10 cellular contexts compared by ENCODE assay signal in the genomic region with DNA sequence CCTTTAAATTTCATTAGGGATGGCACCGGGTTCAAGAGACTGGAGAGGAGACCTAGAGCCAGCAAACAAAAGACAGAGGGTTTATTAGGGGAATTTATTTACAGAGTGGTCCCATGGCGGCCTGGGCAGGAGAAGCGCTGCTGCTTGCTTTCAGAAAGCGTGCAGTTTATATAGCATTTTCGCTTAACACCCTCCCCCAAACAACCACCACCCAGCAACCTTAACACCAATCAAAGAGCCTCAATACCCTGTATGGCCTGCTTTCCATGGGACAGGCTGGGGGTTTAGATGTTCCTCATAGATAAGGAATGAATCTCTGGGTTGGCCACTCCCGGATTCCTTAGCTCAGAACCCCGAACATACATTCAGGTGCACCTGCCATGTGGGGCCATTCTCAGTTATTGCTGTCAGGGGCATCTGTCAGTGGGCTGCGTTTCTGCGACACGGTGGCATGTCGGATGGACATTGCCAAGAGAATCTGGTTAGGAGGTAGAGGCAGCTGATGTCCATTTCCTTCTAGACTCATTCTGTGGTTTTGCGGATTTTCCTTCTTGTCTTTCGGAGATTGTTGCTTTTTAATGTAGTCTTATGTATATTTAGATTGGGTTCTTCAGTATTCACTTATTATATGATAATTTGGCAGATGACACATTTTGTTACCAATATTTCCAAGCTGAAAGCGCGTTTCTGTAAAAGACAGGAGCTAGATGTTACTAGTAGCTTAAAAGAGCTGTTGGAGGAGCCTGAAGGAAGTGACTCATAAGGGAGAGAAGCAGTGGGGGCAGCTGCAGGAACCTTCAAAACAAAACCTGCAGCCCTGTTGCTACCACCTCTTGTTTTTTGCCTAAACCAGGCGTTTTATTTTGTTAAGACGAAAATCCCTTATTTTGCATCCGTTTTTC. TPM values are rescaled to one million over a fixed set of nuclear protein-coding genes. Genes with fewer than 3 reads are reported as not detected.
DNase-seq lines count a peak whose midpoint lies in the region; ATAC-seq and TF ChIP-seq lines count a peak whose summit lies in the region.
"Had no signal": no experiment of that assay in that cellular context is flagged by ENCODE, and none has a peak within 500 bp of the region (broad histone marks: within the 10 kb centered on the region; RNA-seq: fewer than 3 reads in every experiment).

No MANE protein-coding gene starts in this region.

- TF ChIP-seq EP300 in stomach (IDR thresholded peaks at IDR 0.05), result no peak

- H3K9me3 ChIP-seq in adipocyte (ENCODE audit: control insufficient read depth, low read length) (no peaks in the 10 kb centered on the region), mesenchymal stem cell (ENCODE audit: control insufficient read depth, low read length) (no peaks in the 10 kb centered on the region), uterus (no peaks in the 10 kb centered on the region), stomach (no peaks in the 10 kb centered on the region)
- H3K9me3 ChIP-seq: neutrophil had no signal

- intact Hi-C loops in uterus (cut with DNase I; ENCODE audit: low total_unique reads) (no loop called here), stomach (cut with DNase I; ENCODE audit: low total_unique reads) (no loop called here)

- no peak overlapping the region for H3K4me3 ChIP-seq in adipocyte (ENCODE audit: low read length)
- H3K4me3 ChIP-seq in mesenchymal stem cell (ENCODE audit: insufficient read depth in 1 of 2, low read depth in 1 of 2, low read length in 2 of 2), result no peak overlapping the region
- no peak overlapping the region for H3K4me3 ChIP-seq in uterus
- no peak overlapping the region for H3K4me3 ChIP-seq in stomach

- H3K4me1 ChIP-seq in adipocyte (ENCODE audit: control insufficient read depth, insufficient read depth, low read length) (peaks cover 17% of the 10 kb centered on the region), mesenchymal stem cell (ENCODE audit: control insufficient read depth, insufficient read depth, low read depth, low read length) (peaks cover 38% of the 10 kb centered on the region), uterus (peaks cover 0 to 2% of the 10 kb centered on the region in 2 donors), stomach (peaks cover 20 to 73% (median 35%) of the 10 kb centered on the region in 4 donors)

- H2BK120ac ChIP-seq in mesenchymal stem cell (ENCODE audit: low read depth, low read length), result peak overlapping the region; percentile 87

- H4K8ac ChIP-seq in mesenchymal stem cell (ENCODE audit: low read length), result peak overlapping the region; percentile 38

- peak overlapping the region; percentile 60 to 79 for H3K4ac ChIP-seq in mesenchymal stem cell (ENCODE audit: low read depth in 1 of 2, low read length in 2 of 2)

- peak overlapping the region; percentile 58 for H2BK15ac ChIP-seq in mesenchymal stem cell (ENCODE audit: low read depth, poor library complexity, severe bottlenecking)

- TF ChIP-seq CTCF in uterus (IDR thresholded peaks at IDR 0.05) (no peak), stomach (IDR thresholded peaks at IDR 0.05) (no peak)

- H4K91ac ChIP-seq in mesenchymal stem cell (ENCODE audit: low read length), result peak overlapping the region; percentile 73

- H2BK5ac ChIP-seq in mesenchymal stem cell (ENCODE audit: low read depth, low read length, poor library complexity, severe bottlenecking), result no peak overlapping the region

- H3K36me3 ChIP-seq in adipocyte (ENCODE audit: control insufficient read depth, insufficient read depth, low read length, severe bottlenecking) (no peaks in the 10 kb centered on the region), mesenchymal stem cell (ENCODE audit: control insufficient read depth in 1 of 2, insufficient read depth in 2 of 2, low read depth in 1 of 2, low read length in 2 of 2) (peaks cover 0 to 8% of the 10 kb centered on the region in 2 experiments), uterus (no peaks in the 10 kb centered on the region), stomach (no peaks in the 10 kb centered on the region)
- H3K36me3 ChIP-seq: neutrophil had no signal

- H2AK5ac ChIP-seq in mesenchymal stem cell (ENCODE audit: low read length, severe bottlenecking), result peak overlapping the region; percentile 73

- no peak overlapping the region for H3K23ac ChIP-seq in mesenchymal stem cell (ENCODE audit: low read length in 2 of 2)

- H3K9ac ChIP-seq in adipocyte (ENCODE audit: low read length), result no peak overlapping the region
- no peak overlapping the region for H3K9ac ChIP-seq in mesenchymal stem cell (ENCODE audit: low read length)

- H2BK12ac ChIP-seq in mesenchymal stem cell (ENCODE audit: low read length in 2 of 2), result peak overlapping the region; percentile 92 to 93

- peaks cover 27% of the 10 kb centered on the region for H3K79me1 ChIP-seq in mesenchymal stem cell (replicated peaks; ENCODE audit: low read length, poor library complexity, severe bottlenecking)

- peak overlapping the region; percentile 80 for H3K27ac ChIP-seq in mesenchymal stem cell (ENCODE audit: low read length, poor library complexity, severe bottlenecking)
- H3K27ac ChIP-seq in uterus, result no peak overlapping the region
- no peak overlapping the region for H3K27ac ChIP-seq in stomach
- H3K27ac ChIP-seq: neutrophil had no signal

- ATAC-seq in HG03439 (IDR thresholded peaks at IDR 0.05; ENCODE audit: unreplicated experiment), result no peak

- no peak overlapping the region for H2AFZ ChIP-seq in mesenchymal stem cell (ENCODE audit: low read depth, low read length)

- H3K14ac ChIP-seq in mesenchymal stem cell (ENCODE audit: low read length in 2 of 2), result peak overlapping the region in 1 of 2 experiments; percentile 61

- TF ChIP-seq POLR2A in uterus (IDR thresholded peaks at IDR 0.05), result no peak
- TF ChIP-seq POLR2A in stomach (IDR thresholded peaks at IDR 0.05), result no peak

- peak overlapping the region; percentile 77 for H3K4me2 ChIP-seq in mesenchymal stem cell (ENCODE audit: low read length, poor library complexity, severe bottlenecking)

- H3K18ac ChIP-seq in mesenchymal stem cell (ENCODE audit: low read depth in 1 of 2, low read length in 2 of 2), result peak overlapping the region; percentile 58 to 93

- no peaks in the 10 kb centered on the region for H3K27me3 ChIP-seq in adipocyte (replicated peaks; ENCODE audit: control insufficient read depth, insufficient read depth, low read length)
- no peaks in the 10 kb centered on the region for H3K27me3 ChIP-seq in mesenchymal stem cell (ENCODE audit: control insufficient read depth in 1 of 2, insufficient read depth in 1 of 2, low read length in 2 of 2)
- no peaks in the 10 kb centered on the region for H3K27me3 ChIP-seq in uterus
- H3K27me3 ChIP-seq in stomach, result peaks cover 0 to 1% (median 0%) of the 10 kb centered on the region in 3 donors

- 62% methylated on average over 13 of the region's 18 CpGs for WGBS in mesenchymal stem cell
- WGBS in stomach, 5 donors, result 73 to 84% (median 78%) methylated on average over 18 of the region's 18 CpGs

- DNase-seq in GM03348 (ENCODE audit: low spot score) (peak; percentile 71), LHCN-M2 (ENCODE audit: low read depth) (peak; percentile 66), adipocyte (ENCODE audit: low read depth) (peak; percentile 56), mesenchymal stem cell (peak; percentile 83), GM19238 (ENCODE audit: insufficient read length, low spot score) (no peak), uterus (no peak), stomach (no peak)
- DNase-seq: NCI-H774 had no signal

RNA-seq across cellular contexts. Expression of gene AGAP1, which starts 7.2 kb away (rescaled TPM):
- total RNA-seq in LHCN-M2 (2014; rRNA removed) (14.8 and 15.2 TPM in 2 replicates), uterus (10 to 100 TPM in 3 of 4 donors, 1 to 10 TPM in 1; 5.3 to 30.6 (median 19.2) TPM), stomach (100 to 1,000 TPM in 1 of 5 donors, 10 to 100 TPM in 4; 23.1 to 139 (median 57.1) TPM)
- 11.7 TPM for polyA plus RNA-seq in LHCN-M2 (2012)
- polyA plus RNA-seq in mesenchymal stem cell (2013, experiment 1 of 2), result 19.4 TPM
- 19.3 TPM for polyA plus RNA-seq in mesenchymal stem cell (2013, experiment 2 of 2)
- 1 to 10 TPM; 4.2 to 9.3 (median 8.6) TPM for polyA plus RNA-seq in stomach

Comparison
In these comparisons a context has a peak if more than half of its experiments do, and no peak if none do; other contexts are left out.
1. DNase-seq: peak in GM03348 (single experiment), LHCN-M2 (single experiment), adipocyte (single experiment) and mesenchymal stem cell (single experiment); none in GM19238 (single experiment), uterus (0 of 2) and stomach (single experiment).